ENCODE assay signal across 24 cellular contexts in genomic region chr3:8653800-8654408, GRCh38. TPM values are rescaled to one million over a fixed set of nuclear protein-coding genes. Genes with fewer than 3 reads are reported as not detected.
DNase-seq lines count a peak whose midpoint lies in the region; ATAC-seq, FAIRE-seq and TF ChIP-seq lines count a peak whose summit lies in the region.
"Had no signal": no experiment of that assay in that cellular context is flagged by ENCODE, and none has a peak within 500 bp of the region (broad histone marks: within the 10 kb centered on the region; RNA-seq: fewer than 3 reads in every experiment).

No MANE protein-coding gene starts in this region.

- no peak overlapping the region for H3K14ac ChIP-seq in trophoblast cell (ENCODE audit: low read length)

- H3K27me3 ChIP-seq in K562 (ENCODE audit: control insufficient read depth in 2 of 2, insufficient read depth in 2 of 2, low read length in 2 of 2) (peaks cover 7 to 64% of the 10 kb centered on the region in 2 experiments; a peak in 4 of 5 replicates), trophoblast cell (ENCODE audit: insufficient read depth, low read length) (no peaks in the 10 kb centered on the region)
- no peaks in the 10 kb centered on the region for H3K27me3 ChIP-seq in CD8-positive, alpha-beta memory T cell (ENCODE audit: insufficient read depth, low read length, poor library complexity, severe bottlenecking)
- H3K27me3 ChIP-seq: MG63 had no signal

- 0 out of 2 replicates have a peak, but pooled peaks cover 4% of the 10 kb centered on the region for H4K20me1 ChIP-seq in K562 (replicated peaks; ENCODE audit: control insufficient read depth, insufficient read depth, low read length)

- no peaks in the 10 kb centered on the region for H3K36me3 Mint-ChIP-seq in CD8-positive, alpha-beta memory T cell
- H3K36me3 Mint-ChIP-seq: CD14-positive monocyte had no signal

- H3K18ac ChIP-seq in trophoblast cell (ENCODE audit: low read length), result no peak overlapping the region

- H3K4me2 ChIP-seq in K562 (ENCODE audit: insufficient read depth, low read length) (no peak overlapping the region), trophoblast cell (ENCODE audit: low read length) (no peak overlapping the region)

- CTCF ChIA-PET in K562 (lab: Yijun Ruan, JAX; ENCODE audit: low intra/inter-chr PET ratio), result no interaction called here
- CTCF ChIA-PET in CD8-positive, alpha-beta memory T cell (lab: Charles Lee), result no interaction called here

- no peak for TF ChIP-seq EP300 in K562 (IDR thresholded peaks at IDR 0.05; ENCODE audit: low read length)

- POLR2A ChIA-PET in K562 (lab: Yijun Ruan, JAX), result interaction anchor here (0.7 kb wide), 1 partner anchor 10 kb away, joined by 3 read pairs; no protein-coding TSS in a partner anchor
- POLR2A ChIA-PET in CD8-positive, alpha-beta memory T cell (lab: Charles Lee), result no interaction called here

- peaks cover 0 to 7% (median 2%) of the 10 kb centered on the region in 5 donors for H3K9me3 Mint-ChIP-seq in CD8-positive, alpha-beta memory T cell

- no peak overlapping the region for H4K91ac ChIP-seq in trophoblast cell (ENCODE audit: low read depth, low read length)

- H3K4me1 ChIP-seq in K562 (replicated peaks in 1 of 2; ENCODE audit: control insufficient read depth in 2 of 2, insufficient read depth in 2 of 2, low read length in 2 of 2) (no peaks in the 10 kb centered on the region), trophoblast cell (ENCODE audit: control insufficient read depth in 1 of 2, insufficient read depth in 2 of 2, low read length in 2 of 2) (no peaks in the 10 kb centered on the region)
- no peaks in the 10 kb centered on the region for H3K4me1 ChIP-seq in CD8-positive, alpha-beta memory T cell (ENCODE audit: insufficient read depth, low read length)

- H4K8ac ChIP-seq in trophoblast cell (ENCODE audit: low read depth, low read length), result no peak overlapping the region

- H3K23ac ChIP-seq in trophoblast cell (ENCODE audit: low read length), result no peak overlapping the region

- no peak overlapping the region for H2AK5ac ChIP-seq in trophoblast cell (ENCODE audit: low read length)

- H3K4ac ChIP-seq in trophoblast cell (ENCODE audit: low read depth, low read length), result no peak overlapping the region

- in situ Hi-C loops in K562 (cut with MboI), result no loop called here

- H3K4me3 Mint-ChIP-seq in CD8-positive, alpha-beta memory T cell, result no peak overlapping the region
- H3K4me3 Mint-ChIP-seq: CD14-positive monocyte had no signal

- peaks cover 9 to 26% of the 10 kb centered on the region in 2 donors for H3K27me3 Mint-ChIP-seq in CD8-positive, alpha-beta memory T cell

- H3K27ac Mint-ChIP-seq in CD8-positive, alpha-beta memory T cell, result no peak overlapping the region
- H3K27ac Mint-ChIP-seq: CD14-positive monocyte had no signal

- intact Hi-C loops in K562 (cut with micrococcal nuclease), result no loop called here

- peaks cover 2% of the 10 kb centered on the region for H3K9me1 ChIP-seq in K562 (ENCODE audit: control insufficient read depth, insufficient read depth, low read length)

- TF ChIP-seq RAD21 in K562 (CRISPR knock-in tag; conservative IDR thresholded peaks at IDR 0.05 in 1 of 2, IDR thresholded peaks at IDR 0.05 in 1 of 2), result no peak

- no peak overlapping the region for H3K4me3 ChIP-seq in K562
- no peak overlapping the region for H3K4me3 ChIP-seq in trophoblast cell (ENCODE audit: low read depth, low read length)
- H3K4me3 ChIP-seq in CD8-positive, alpha-beta memory T cell (ENCODE audit: low read length), result no peak overlapping the region
- H3K4me3 ChIP-seq: MG63 had no signal

- BruUV-seq in K562 (replicated peaks; lab: Mats Ljungman, UMichigan), result no TSS peak

- H2BK120ac ChIP-seq in trophoblast cell (ENCODE audit: insufficient read depth, low read length, poor library complexity), result no peak overlapping the region

- H2BK12ac ChIP-seq in trophoblast cell (ENCODE audit: low read length), result no peak overlapping the region

- under 1% methylated on average over 8 of the region's 8 CpGs for WGBS in K562 (ENCODE audit: insufficient coverage, low coverage, missing lambda C conversion rate)
- no CpG with 5 or more reads among the region's 8 CpGs for WGBS in trophoblast cell (ENCODE audit: extremely low coverage, insufficient coverage, insufficient read length)

- no peak overlapping the region for H2BK5ac ChIP-seq in trophoblast cell (ENCODE audit: low read depth, low read length, poor library complexity)

- no peak for TF ChIP-seq POLR2A in K562 (conservative IDR thresholded peaks at IDR 0.05)

- H2AFZ ChIP-seq in K562 (ENCODE audit: low read depth, low read length) (no peak overlapping the region), trophoblast cell (ENCODE audit: insufficient read depth, low read length, poor library complexity) (no peak overlapping the region)

- DNase-seq in DMS53 (lab: John Stamatoyannopoulos, UW) (peak; percentile 1), DMS53 treated with DMSO at 0.1 percent for 48 hours (lab: John Stamatoyannopoulos, UW; ENCODE audit: unreplicated experiment) (no peak), HT1080 (ENCODE audit: low read depth) (peak; percentile 38), K562 (ENCODE audit: extremely low read depth in 1 of 4, low spot score in 3 of 4) (no peak), trophoblast cell (peak; percentile 99), T-helper 9 cell (no peak), RPMI8226 (no peak)
- DNase-seq in CD8-positive, alpha-beta memory T cell, result no peak
- DNase-seq: AML-193; COR-L47; DMS 273 treated with DMSO at 0.1 percent for 48 hours; EL; MG63; NCI-H1048; NCI-H1436; NCI-H2029 treated with DMSO at 0.1 percent for 48 hours; NCI-H446 treated with DMSO at 0.1 percent for 48 hours; NCI-H69; NK-92 treated with Interleukin-12 subunit alpha and Interleukin-12 subunit beta, amount 100 ng/mL, for 24 hours; SHP77 treated with DMSO at 0.1 percent for 48 hours had no signal

- H3K9me3 ChIP-seq in K562 (replicated peaks; ENCODE audit: control insufficient read depth, insufficient read depth, low read depth, low read length), result no peaks in the 10 kb centered on the region
- no peaks in the 10 kb centered on the region for H3K9me3 ChIP-seq in trophoblast cell (ENCODE audit: insufficient read depth, low read depth, low read length)
- H3K9me3 ChIP-seq in CD8-positive, alpha-beta memory T cell (ENCODE audit: low read length), result no peaks in the 10 kb centered on the region
- H3K9me3 ChIP-seq: MG63 had no signal

- FAIRE-seq in K562 (lab: Jason Lieb, UNC), result no peak
- FAIRE-seq: GM12891, RCC 7860 had no signal

- H4K12ac ChIP-seq in trophoblast cell (ENCODE audit: low read depth, low read length), result no peak overlapping the region

- no peak overlapping the region for H3K27ac ChIP-seq in K562 (ENCODE audit: extremely low read depth, low read depth, low read length)
- H3K27ac ChIP-seq in trophoblast cell (ENCODE audit: low read depth, low read length), result no peak overlapping the region
- no peak overlapping the region for H3K27ac ChIP-seq in CD8-positive, alpha-beta memory T cell (ENCODE audit: low read depth, low read length)
- H3K27ac ChIP-seq: 22Rv1 had no signal

- ATAC-seq in K562, result no peak

- H3K79me1 ChIP-seq in trophoblast cell (ENCODE audit: low read length), result no peaks in the 10 kb centered on the region

- no peak for TF ChIP-seq CTCF in K562 (IDR thresholded peaks at IDR 0.05 in 2 of 3, conservative IDR thresholded peaks at IDR 0.05 in 1 of 3; ENCODE audit: insufficient read depth in 2 of 3, low read depth in 1 of 3, low read length in 3 of 3)

- H3K79me2 ChIP-seq in K562 (ENCODE audit: control insufficient read depth, insufficient read depth, low read length) (no peaks in the 10 kb centered on the region), trophoblast cell (ENCODE audit: control insufficient read depth, insufficient read depth, low read length, poor library complexity) (no peaks in the 10 kb centered on the region)

- no peaks in the 10 kb centered on the region for H3K4me1 Mint-ChIP-seq in CD8-positive, alpha-beta memory T cell

- no peaks in the 10 kb centered on the region for H3K36me3 ChIP-seq in K562 (ENCODE audit: control insufficient read depth, insufficient read depth, low read length)
- no peaks in the 10 kb centered on the region for H3K36me3 ChIP-seq in trophoblast cell (ENCODE audit: control insufficient read depth in 1 of 2, insufficient read depth in 2 of 2, low read length in 2 of 2)
- H3K36me3 ChIP-seq in CD8-positive, alpha-beta memory T cell (ENCODE audit: insufficient read depth, low read length), result no peaks in the 10 kb centered on the region
- H3K36me3 ChIP-seq: MG63 had no signal

- H3K9ac ChIP-seq in K562 (ENCODE audit: insufficient read depth in 1 of 2, low read depth in 2 of 2, low read length in 2 of 2) (no peak overlapping the region), trophoblast cell (ENCODE audit: low read length) (no peak overlapping the region)

TF ChIP-seq in K562, 482 proteins besides CTCF, POLR2A, EP300 and RAD21 (continues in another document):
- TF ChIP-seq XRCC5 (IDR thresholded peaks at IDR 0.05; ENCODE audit: low read depth, low read length) (no peak), RFX1 (IDR thresholded peaks at IDR 0.05) (peak; percentile 52), MTF1 (CRISPR knock-in tag; IDR thresholded peaks at IDR 0.05; ENCODE audit: borderline replicate concordance) (no peak)

RNA-seq across cellular contexts. Expression of gene SSUH2, which starts 9.3 kb away (rescaled TPM):
- 0.37 TPM in 1 of 2 replicates, not detected in the other for total RNA-seq in HT1080 (2014; rRNA removed; shearing (Covaris generic))
- polyA plus RNA-seq in HT1080 (2015; cell fraction: cytosol; rRNA removed), result 0.06 and 0.17 TPM in 2 replicates
- 0.28 and 0.49 TPM in 2 replicates for polyA plus RNA-seq in HT1080 (2015; cell fraction: nucleus; rRNA removed)
- 0.46 TPM in 1 of 2 replicates, not detected in the other for total RNA-seq in K562 (2011; cell fraction: chromatin; rRNA removed; ENCODE audit: low replicate concordance)
- 0.17 and 0.26 TPM in 2 replicates for total RNA-seq in K562 (2011; cell fraction: nucleolus; rRNA removed)
- not detected in 2 replicates for total RNA-seq in K562 (2011; cell fraction: nucleoplasm; rRNA removed)
- total RNA-seq in K562 (2014; rRNA removed), result not detected in 2 replicates
- not detected in 2 replicates for total RNA-seq in K562 (2014; rRNA removed; fragmentation: Illumina TruSeq; extraction: Trizol)
- total RNA-seq in K562 (2015; rRNA removed; fragmentation: Illumina TruSeq; extraction: Trizol), result 0.15 TPM in 1 of 2 replicates, not detected in the other
- total RNA-seq in K562 (2021), result not detected in 2 replicates
- polyA plus RNA-seq in K562 (2011; rRNA removed), result 0.15 and 0.17 TPM in 2 replicates
- polyA plus RNA-seq in K562 (2011; cell fraction: cytosol; rRNA removed), result 0.12 TPM in 1 of 2 replicates, not detected in the other
- 0.55 and 0.69 TPM in 2 replicates for polyA plus RNA-seq in K562 (2011; cell fraction: nucleus; rRNA removed)
- 0.30 TPM in 1 of 2 replicates, not detected in the other for polyA plus RNA-seq in K562 (2012)
- polyA plus RNA-seq in K562 (2014; fragmentation: Illumina TruSeq; extraction: Trizol), result 0.04 TPM in 1 of 2 replicates, not detected in the other
- under 1 TPM in 1 of 2 experiments, not detected in 1; 0.04 TPM for polyA plus RNA-seq in K562 (2014; fragmentation: Nextera tagmentation; extraction: Ambion mirVana)
- not detected in 2 replicates for polyA plus RNA-seq in K562 (2014; rRNA removed)
- polyA minus RNA-seq in K562 (2011; rRNA and poly(A)+ RNA removed), result not detected in 2 replicates
- not detected in 2 replicates for polyA minus RNA-seq in K562 (2011; cell fraction: cytosol; rRNA and poly(A)+ RNA removed)
- 0.22 TPM in 1 of 2 replicates, not detected in the other for polyA minus RNA-seq in K562 (2011; cell fraction: nucleus; rRNA and poly(A)+ RNA removed)
- 0.25 and 0.30 TPM in 2 replicates for polyA plus RNA-seq in trophoblast cell (2013)
- total RNA-seq in CD8-positive, alpha-beta memory T cell, result not detected
- polyA plus RNA-seq in CD8-positive, alpha-beta memory T cell, result not detected
- polyA plus RNA-seq: CD14-positive monocyte had no signal

Comparison
In these comparisons a context has a peak if more than half of its experiments do, and no peak if none do; other contexts are left out.
1. DNase-seq: peak in DMS53 (single experiment), HT1080 (single experiment) and trophoblast cell (2 of 2); none in DMS53 treated with DMSO at 0.1 percent for 48 hours (single experiment), K562 (0 of 4), CD8-positive, alpha-beta memory T cell (0 of 5), T-helper 9 cell (single experiment) and RPMI8226 (single experiment).